21 cellular contexts compared by ENCODE assay signal in genomic region chr10:124089859-124090258, GRCh38. TPM values are rescaled to one million over a fixed set of nuclear protein-coding genes. Genes with fewer than 3 reads are reported as not detected.
DNase-seq lines count a peak whose midpoint lies in the region; TF ChIP-seq lines count a peak whose summit lies in the region.
"Had no signal": no experiment of that assay in that cellular context is flagged by ENCODE, and none has a peak within 500 bp of the region (broad histone marks: within the 10 kb centered on the region; RNA-seq: fewer than 3 reads in every experiment).

No MANE protein-coding gene starts in this region.

- H3K9me3 ChIP-seq in transverse colon, result no peaks in the 10 kb centered on the region
- H3K9me3 ChIP-seq: Peyer's patch had no signal

- intact Hi-C loops in transverse colon (cut with DNase I; ENCODE audit: low total_unique reads), result loop anchor here (10.0 kb wide), 1 partner anchor 295 kb away; no protein-coding TSS in a partner anchor
- intact Hi-C loops in activated CD4-positive, alpha-beta T cell treated with anti-CD3 and anti-CD28 coated beads, Interleukin-2, amount 10 ng/mL, durations not matched to agents 24 days and 14 days (cut with micrococcal nuclease), result no loop called here

- DNase-seq in caudate nucleus (lab: John Stamatoyannopoulos, UW), result no peak
- no peak for DNase-seq in transverse colon
- DNase-seq in NOMO-1 treated with dmso at 0.1 percent for 144 hours (lab: John Stamatoyannopoulos, UW; ENCODE audit: unreplicated experiment), result no peak
- no peak for DNase-seq in kidney tubule cell (ENCODE audit: low spot score)
- no peak for DNase-seq in activated CD4-positive, alpha-beta T cell treated with anti-CD3 and anti-CD28 coated beads, Interleukin-2, amount 10 ng/mL, durations not matched to agents 24 days and 14 days
- DNase-seq: activated CD4-positive, alpha-beta T cell treated with anti-CD3 and anti-CD28 coated beads, Interleukin-2, amount 50 U/mL, for 4 hours; activated CD8-positive, alpha-beta memory T cell treated with anti-CD3 and anti-CD28 coated beads, Interleukin-2, amount 50 U/mL, for 48 hours; brain microvascular endothelial cell; CD4-positive, CD25-positive, alpha-beta regulatory T cell; GF-D8; H9; kidney glomerular epithelial cell; natural killer cell; NCI-H2081 treated with DMSO at 0.1 percent for 48 hours; Peyer's patch; stimulated activated CD4-positive, alpha-beta T cell treated with anti-CD3 and anti-CD28 coated beads, Interleukin-2, amount 100 ng/mL, for 24 hours had no signal

- H4K20me1 ChIP-seq in KMS-11 (ENCODE audit: insufficient read depth), result no peaks in the 10 kb centered on the region; the same call in 1 of the 2 replicates

- no peak for TF ChIP-seq EP300 in transverse colon (IDR thresholded peaks at IDR 0.05; ENCODE audit: low read depth)

- no peak for TF ChIP-seq POLR2A in transverse colon (IDR thresholded peaks at IDR 0.05)

- H3K4me3 Mint-ChIP-seq in nephron, result peak overlapping the region; percentile 50 to 79 (median 68)
- H3K4me3 Mint-ChIP-seq in activated CD4-positive, alpha-beta T cell treated with anti-CD3 and anti-CD28 coated beads, Interleukin-2, amount 10 ng/mL, durations not matched to agents 24 days and 14 days, result no peak overlapping the region
- H3K4me3 Mint-ChIP-seq: H9; natural killer cell; stimulated activated naive CD8-positive, alpha-beta T cell treated with anti-CD3 and anti-CD28 coated beads, Interleukin-15, Interleukin-2, amounts not matched to agents 100 ng/mL and 50 ng/mL, for 24 hours; T-helper 2 cell treated with Interferon-gamma antibody and Interleukin-4, amounts not matched to agents 5 μg/mL and 100 μg/mL, for 36 hours had no signal

- H3K36me3 Mint-ChIP-seq in nephron (ENCODE audit: low read depth), result no peaks in the 10 kb centered on the region
- no peaks in the 10 kb centered on the region for H3K36me3 Mint-ChIP-seq in activated CD4-positive, alpha-beta T cell treated with anti-CD3 and anti-CD28 coated beads, Interleukin-2, amount 10 ng/mL, durations not matched to agents 24 days and 14 days (ENCODE audit: low read depth)
- H3K36me3 Mint-ChIP-seq: CD4-positive, CD25-positive, alpha-beta regulatory T cell; natural killer cell had no signal

- H3K27me3 ChIP-seq in KMS-11 (ENCODE audit: insufficient read depth, low read depth) (no peaks in the 10 kb centered on the region), transverse colon (peaks cover 43% of the 10 kb centered on the region)
- H3K27me3 ChIP-seq: brain microvascular endothelial cell, Peyer's patch had no signal

- H3K4me1 ChIP-seq in KMS-11 (ENCODE audit: low read depth, poor library complexity, severe bottlenecking) (peaks cover 56% of the 10 kb centered on the region), transverse colon (peaks cover 18 to 80% (median 47%) of the 10 kb centered on the region in 4 donors)

- TF ChIP-seq CTCF in KMS-11 (conservative IDR thresholded peaks at IDR 0.05; ENCODE audit: low read depth, low read length), result no peak
- TF ChIP-seq CTCF in nephron (IDR thresholded peaks at IDR 0.05; ENCODE audit: unreplicated experiment in 3 of 3), result no peak
- TF ChIP-seq CTCF in transverse colon (IDR thresholded peaks at IDR 0.05), result no peak

- H3K4me2 ChIP-seq in KMS-11, result peak overlapping the region; percentile 77

- peaks cover 52% of the 10 kb centered on the region for H3K27me3 Mint-ChIP-seq in nephron (ENCODE audit: low read depth)
- peaks cover 43% of the 10 kb centered on the region for H3K27me3 Mint-ChIP-seq in activated CD4-positive, alpha-beta T cell treated with anti-CD3 and anti-CD28 coated beads, Interleukin-2, amount 10 ng/mL, durations not matched to agents 24 days and 14 days

- H3K4me3 ChIP-seq in KMS-11 (IDR thresholded peaks at IDR 0.05; ENCODE audit: insufficient read depth, low read depth, low read length) (no peak overlapping the region), transverse colon (no peak overlapping the region)

- H3K27ac ChIP-seq in KMS-11, result peak overlapping the region; percentile 93
- peak overlapping the region; percentile 52 for H3K27ac ChIP-seq in caudate nucleus (ENCODE audit: low read depth, low read length)
- peak overlapping the region in 3 of 4 donors; percentile 5 to 94 (median 89) for H3K27ac ChIP-seq in transverse colon
- H3K27ac ChIP-seq: brain microvascular endothelial cell had no signal

- no peaks in the 10 kb centered on the region for H3K9me3 Mint-ChIP-seq in nephron
- H3K9me3 Mint-ChIP-seq in activated CD4-positive, alpha-beta T cell treated with anti-CD3 and anti-CD28 coated beads, Interleukin-2, amount 10 ng/mL, durations not matched to agents 24 days and 14 days, result no peaks in the 10 kb centered on the region
- H3K9me3 Mint-ChIP-seq: activated T-helper 2 cell treated with anti-CD3 and anti-CD28 coated beads, Interferon-gamma antibody, Interleukin-2, Interleukin-4, amounts not matched to agents 10 μg/mL and 5 μg/mL and 100 μg/mL, durations not matched to agents 14 hours and 24 hours and 36 hours; H9; natural killer cell; stimulated activated naive CD8-positive, alpha-beta T cell treated with anti-CD3 and anti-CD28 coated beads, Interleukin-15, Interleukin-2, amounts not matched to agents 100 ng/mL and 50 ng/mL, for 24 hours; T-helper 2 cell treated with Interferon-gamma antibody and Interleukin-4, amounts not matched to agents 5 μg/mL and 100 μg/mL, for 36 hours had no signal

- peaks cover 58% of the 10 kb centered on the region for H3K4me1 Mint-ChIP-seq in nephron
- H3K4me1 Mint-ChIP-seq in activated CD4-positive, alpha-beta T cell treated with anti-CD3 and anti-CD28 coated beads, Interleukin-2, amount 10 ng/mL, durations not matched to agents 24 days and 14 days, result no peaks in the 10 kb centered on the region
- H3K4me1 Mint-ChIP-seq: natural killer cell had no signal

- peaks cover 92% of the 10 kb centered on the region for H3K79me2 ChIP-seq in KMS-11 (ENCODE audit: insufficient read depth, low read depth)

- H3K27ac Mint-ChIP-seq in nephron, result peak overlapping the region in 1 of 3 experiments; percentile 19
- H3K27ac Mint-ChIP-seq in activated CD4-positive, alpha-beta T cell treated with anti-CD3 and anti-CD28 coated beads, Interleukin-2, amount 10 ng/mL, durations not matched to agents 24 days and 14 days, result no peak overlapping the region
- H3K27ac Mint-ChIP-seq: activated T-helper 2 cell treated with anti-CD3 and anti-CD28 coated beads, Interferon-gamma antibody, Interleukin-2, Interleukin-4, amounts not matched to agents 10 μg/mL and 5 μg/mL and 100 μg/mL, durations not matched to agents 14 hours and 24 hours and 36 hours; H9; natural killer cell; stimulated activated naive CD8-positive, alpha-beta T cell treated with anti-CD3 and anti-CD28 coated beads, Interleukin-15, Interleukin-2, amounts not matched to agents 100 ng/mL and 50 ng/mL, for 24 hours; T-helper 2 cell treated with Interferon-gamma antibody and Interleukin-4, amounts not matched to agents 5 μg/mL and 100 μg/mL, for 36 hours had no signal

- peak overlapping the region; percentile 87; the same call in 1 of the 2 replicates for H3K9ac ChIP-seq in KMS-11

- H3K36me3 ChIP-seq in KMS-11 (ENCODE audit: insufficient read depth) (no peaks in the 10 kb centered on the region; the same call in 1 of the 2 replicates), transverse colon (no peaks in the 10 kb centered on the region)
- H3K36me3 ChIP-seq: brain microvascular endothelial cell, Peyer's patch had no signal

- 87% methylated on average over 5 of the region's 5 CpGs; no CpG with 5 or more reads in 1 of the 2 donors for WGBS in transverse colon (ENCODE audit: low coverage in 1 of 2), 2 donors

- no peak overlapping the region for H2AFZ ChIP-seq in KMS-11 (ENCODE audit: low read depth)

- in situ Hi-C loops in transverse colon (cut with MboI; ENCODE audit: low pct_ligation_motif_present in 1 of 4, low pct_unique_long_range_greater_than_20kb in 1 of 4, low sequenced_read_pairs in 3 of 4), result no loop called here

RNA-seq across cellular contexts. Expression of gene CHST15, which starts 3.5 kb away (rescaled TPM):
- total RNA-seq in transverse colon, result 10 to 100 TPM in 3 of 4 donors, 1 to 10 TPM in 1; 10.0 to 25.4 (median 16.0) TPM
- 0.16 and 0.36 TPM in 2 replicates for total RNA-seq in activated CD4-positive, alpha-beta T cell treated with anti-CD3 and anti-CD28 coated beads, Interleukin-2, amount 10 ng/mL, durations not matched to agents 24 days and 14 days
- total RNA-seq: activated T-helper 2 cell treated with anti-CD3 and anti-CD28 coated beads, Interferon-gamma antibody, Interleukin-2, Interleukin-4, amounts not matched to agents 10 μg/mL and 5 μg/mL and 100 μg/mL, durations not matched to agents 14 hours and 24 hours and 36 hours had no signal
